In the genomic region with DNA sequence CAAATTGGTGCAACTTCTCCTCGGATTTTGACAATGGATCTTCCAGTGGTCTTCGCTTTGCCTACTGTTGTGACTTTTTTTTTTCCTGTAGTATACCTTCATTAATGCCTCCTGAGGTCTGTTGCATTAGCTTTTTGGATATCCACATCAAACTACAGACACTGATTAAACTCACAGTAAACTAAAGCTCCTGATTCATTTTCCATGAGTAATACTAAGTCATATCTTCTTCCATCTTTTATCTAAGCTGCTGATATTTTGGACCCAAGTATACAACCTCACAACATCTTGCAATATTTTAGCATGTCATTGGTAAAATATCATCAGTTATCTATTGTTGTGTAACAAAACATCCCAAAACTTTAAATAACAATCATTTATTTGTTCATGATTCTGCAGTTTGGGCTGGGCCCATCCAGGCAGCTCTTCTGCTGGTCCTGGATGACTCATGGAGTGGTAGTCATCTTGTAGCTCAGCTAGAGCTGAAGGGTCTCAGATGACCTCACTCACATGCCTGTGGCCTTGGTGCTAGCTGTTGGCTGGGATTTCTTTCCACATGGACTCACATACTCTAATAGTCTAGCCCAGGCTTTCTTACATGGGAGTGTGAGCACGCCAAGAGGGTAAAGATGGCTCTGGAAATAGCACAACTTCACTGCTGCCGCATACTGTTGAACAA, we compare ENCODE assay signal across 14 cellular contexts.
DNase-seq lines count a peak whose midpoint lies in the region; ATAC-seq and TF ChIP-seq lines count a peak whose summit lies in the region.
"Had no signal": no experiment of that assay in that cellular context is flagged by ENCODE, and none has a peak within 500 bp of the region (broad histone marks: within the 10 kb centered on the region; RNA-seq: fewer than 3 reads in every experiment).

No MANE protein-coding gene starts in this region.

- TF ChIP-seq CTCF in fibroblast of mammary gland (conservative IDR thresholded peaks at IDR 0.05; ENCODE audit: control insufficient read depth, insufficient read depth, low read depth, low read length): no peak

- intact Hi-C loops in cardiac septum (cut with DNase I): no loop called here

- no peak overlapping the region for H3K4me3 ChIP-seq in fibroblast of mammary gland (ENCODE audit: control insufficient read depth, low read depth, low read length)

- no peak for ATAC-seq in HG02870 (IDR thresholded peaks at IDR 0.05; ENCODE audit: unreplicated experiment)
- ATAC-seq: naive thymus-derived CD8-positive, alpha-beta T cell had no signal

- DNase-seq in GM04503 (ENCODE audit: low read depth): peak; percentile 79
- DNase-seq in RPMI7951 (ENCODE audit: low read depth): peak; percentile 91
- DNase-seq in fibroblast of mammary gland (ENCODE audit: low read depth): peak; percentile 97
- peak; percentile 13 for DNase-seq in renal cortical epithelial cell (ENCODE audit: low read depth)
- DNase-seq in erythroblast (lab: John Stamatoyannopoulos, UW): no peak
- no peak for DNase-seq in DMS79 treated with DMSO at 0.1 percent for 48 hours (lab: John Stamatoyannopoulos, UW)
- DNase-seq in cardiac septum (ENCODE audit: low spot score): no peak
- DNase-seq: activated CD4-positive, alpha-beta memory T cell treated with anti-CD3 and anti-CD28 coated beads for 36 hours; activated effector memory CD4-positive, alpha-beta T cell treated with Interleukin-2 at 50 U/mL for 16 hours; Calu3; foreskin melanocyte; naive thymus-derived CD8-positive, alpha-beta T cell; T-helper 1 cell had no signal

- TF ChIP-seq POLR2A in erythroblast (IDR thresholded peaks at IDR 0.05; ENCODE audit: low read length): no peak

Comparison
In these comparisons a context has a peak if more than half of its experiments do, and no peak if none do; other contexts are left out.
1. DNase-seq: peak in GM04503 (single experiment), RPMI7951 (single experiment), fibroblast of mammary gland (single experiment) and renal cortical epithelial cell (single experiment); none in erythroblast (0 of 2), DMS79 treated with DMSO at 0.1 percent for 48 hours (single experiment) and cardiac septum (single experiment).